In genomic region chr7:41438919-41439882, GRCh38 we compare ENCODE assay signal across 28 cellular contexts.
A peak's percentile ranks its signal among the peaks of the same experiment; 100 is the strongest.
DNase-seq lines count a peak whose midpoint lies in the region; ATAC-seq and TF ChIP-seq lines count a peak whose summit lies in the region.
"Had no signal": no experiment of that assay in that cellular context is flagged by ENCODE, and none has a peak within 500 bp of the region (broad histone marks: within the 10 kb centered on the region; RNA-seq: fewer than 3 reads in every experiment).

No MANE protein-coding gene starts in this region.

- H3K9me3 ChIP-seq in PC-9 (ENCODE audit: insufficient read depth, low read depth) (peaks cover 4% of the 10 kb centered on the region; the same call in 1 of the 2 replicates), endodermal cell (ENCODE audit: control insufficient read depth, low read length) (no peaks in the 10 kb centered on the region)
- H3K9me3 ChIP-seq: heart left ventricle, ovary had no signal

- no peak for ATAC-seq in GM23338
- no peak for ATAC-seq in GM21619 (IDR thresholded peaks at IDR 0.05; ENCODE audit: unreplicated experiment)
- ATAC-seq in GM19463 (IDR thresholded peaks at IDR 0.05; ENCODE audit: unreplicated experiment) = no peak
- ATAC-seq: activated T-cell treated with anti-CD3 and anti-CD28 coated beads, Interleukin-2, amount 50 U/mL, for 72 hours; foreskin keratinocyte; heart left ventricle; naive thymus-derived CD8-positive, alpha-beta T cell; stimulated activated memory B cell treated with anti-CD40 and anti-IgM and Interleukin-4, amounts not matched to agents 10 μg/mL and 1 μg/mL and 100 μg/mL, for 72 hours had no signal

- POLR2A ChIA-PET in PC-9 (lab: Charles Lee; ENCODE audit: unreplicated experiment) = no interaction called here

- H3K4me1 ChIP-seq in GM23338 (ENCODE audit: insufficient read depth) = no peaks in the 10 kb centered on the region
- H3K4me1 ChIP-seq in PC-9 (replicated peaks; ENCODE audit: insufficient read depth) = 0 out of 2 replicates have a peak, but pooled peaks cover 4% of the 10 kb centered on the region
- peaks cover 12% of the 10 kb centered on the region for H3K4me1 ChIP-seq in endodermal cell (ENCODE audit: control insufficient read depth, insufficient read depth, low read length)
- H3K4me1 ChIP-seq: BLaER1 treated with 17β-estradiol and CSF1 and Interleukin-3, amounts not matched to agents 10 nM and 100 nM had no signal

- H3K9me2 ChIP-seq in GM23338 (ENCODE audit: insufficient read depth) (peaks cover 12% of the 10 kb centered on the region), PC-9 (ENCODE audit: insufficient read depth) (no peaks in the 10 kb centered on the region)

- H3K4me3 Mint-ChIP-seq in GM23338 = no peak overlapping the region
- no peak overlapping the region for H3K4me3 Mint-ChIP-seq in endodermal cell
- H3K4me3 Mint-ChIP-seq in osteocyte (ENCODE audit: unreplicated experiment) = no peak overlapping the region
- H3K4me3 Mint-ChIP-seq: activated T-cell treated with anti-CD3 and anti-CD28 coated beads, Interleukin-2, amount 50 U/mL, for 72 hours; naive thymus-derived CD8-positive, alpha-beta T cell; stimulated activated memory B cell treated with anti-CD40 and anti-IgM and Interleukin-4, amounts not matched to agents 10 μg/mL and 1 μg/mL and 100 μg/mL, for 72 hours; type B pancreatic cell had no signal

- H3K27me3 ChIP-seq in GM23338 (ENCODE audit: insufficient read depth) (no peaks in the 10 kb centered on the region), PC-9 (ENCODE audit: insufficient read depth, low read depth) (no peaks in the 10 kb centered on the region), endodermal cell (ENCODE audit: control insufficient read depth, insufficient read depth, low read length, poor library complexity, severe bottlenecking) (no peaks in the 10 kb centered on the region)
- H3K27me3 ChIP-seq: BLaER1 treated with 17β-estradiol and CSF1 and Interleukin-3, amounts not matched to agents 10 nM and 100 nM; foreskin keratinocyte; heart left ventricle; ovary had no signal

- H2AFZ ChIP-seq in GM23338 (peak overlapping the region; percentile 88; the same call in 1 of the 2 replicates), PC-9 (0 out of 2 replicates have a peak overlapping the region, but pooled peaks have one; percentile 23)

- H3K27ac Mint-ChIP-seq in GM23338 (no peak overlapping the region), endodermal cell (no peak overlapping the region), osteocyte (ENCODE audit: unreplicated experiment) (peak overlapping the region; percentile 15)
- H3K27ac Mint-ChIP-seq: activated T-cell treated with anti-CD3 and anti-CD28 coated beads, Interleukin-2, amount 50 U/mL, for 72 hours; stimulated activated memory B cell treated with anti-CD40 and anti-IgM and Interleukin-4, amounts not matched to agents 10 μg/mL and 1 μg/mL and 100 μg/mL, for 72 hours; type B pancreatic cell had no signal

- no peak overlapping the region for H3K4me3 ChIP-seq in GM23338
- no peak overlapping the region for H3K4me3 ChIP-seq in PC-9
- no peak overlapping the region for H3K4me3 ChIP-seq in endodermal cell (ENCODE audit: low read length)
- H3K4me3 ChIP-seq: BLaER1 treated with 17β-estradiol and CSF1 and Interleukin-3, amounts not matched to agents 10 nM and 100 nM; coronary artery; heart left ventricle; ovary had no signal

- H3K36me3 Mint-ChIP-seq in GM23338 (ENCODE audit: low read depth) (peaks cover 9% of the 10 kb centered on the region; the same call in 1 of the 3 replicates), endodermal cell (ENCODE audit: low read depth) (no peaks in the 10 kb centered on the region), osteocyte (ENCODE audit: unreplicated experiment) (no peaks in the 10 kb centered on the region)
- H3K36me3 Mint-ChIP-seq: stimulated activated memory B cell treated with anti-CD40 and anti-IgM and Interleukin-4, amounts not matched to agents 10 μg/mL and 1 μg/mL and 100 μg/mL, for 72 hours; type B pancreatic cell had no signal

- TF ChIP-seq CTCF in GM23338 (conservative IDR thresholded peaks at IDR 0.05; ENCODE audit: low read depth in 2 of 2) (peak; percentile 39 to 65), PC-9 (conservative IDR thresholded peaks at IDR 0.05) (no peak), endodermal cell (conservative IDR thresholded peaks at IDR 0.05) (no peak), osteocyte (IDR thresholded peaks at IDR 0.05) (no peak)

- no peak overlapping the region for H3K4me2 ChIP-seq in GM23338
- H3K4me2 ChIP-seq in PC-9 = no peak overlapping the region
- H3K4me2 ChIP-seq: BLaER1 treated with 17β-estradiol and CSF1 and Interleukin-3, amounts not matched to agents 10 nM and 100 nM had no signal

- CTCF ChIA-PET in PC-9 (lab: Charles Lee) = no interaction called here

- H3K4me1 Mint-ChIP-seq in GM23338 (peaks cover 2% of the 10 kb centered on the region; the same call in 1 of the 3 replicates), endodermal cell (peaks cover 19% of the 10 kb centered on the region), osteocyte (ENCODE audit: unreplicated experiment) (peaks cover 3% of the 10 kb centered on the region)
- H3K4me1 Mint-ChIP-seq: naive thymus-derived CD8-positive, alpha-beta T cell; stimulated activated memory B cell treated with anti-CD40 and anti-IgM and Interleukin-4, amounts not matched to agents 10 μg/mL and 1 μg/mL and 100 μg/mL, for 72 hours had no signal

- intact Hi-C loops in PC-9 (cut with micrococcal nuclease; ENCODE audit: unreplicated experiment) = loop anchor here (5.0 to 10.0 kb wide), 2 partner anchors 143 to 394 kb away; no protein-coding TSS in a partner anchor

- H3K27me3 Mint-ChIP-seq in GM23338 (ENCODE audit: insufficient read depth, low read depth, poor library complexity) = peaks cover 4% of the 10 kb centered on the region
- no peaks in the 10 kb centered on the region for H3K27me3 Mint-ChIP-seq in endodermal cell (ENCODE audit: insufficient read depth)
- H3K27me3 Mint-ChIP-seq in osteocyte (ENCODE audit: unreplicated experiment) = no peaks in the 10 kb centered on the region
- H3K27me3 Mint-ChIP-seq: stimulated activated memory B cell treated with anti-CD40 and anti-IgM and Interleukin-4, amounts not matched to agents 10 μg/mL and 1 μg/mL and 100 μg/mL, for 72 hours; type B pancreatic cell had no signal

- H3K79me2 ChIP-seq in GM23338 (replicated peaks; ENCODE audit: insufficient read depth) (no peaks in the 10 kb centered on the region), PC-9 (ENCODE audit: low read depth) (no peaks in the 10 kb centered on the region)

- DNase-seq in GM23338 (ENCODE audit: low spot score) = no peak
- DNase-seq in PC-9 = no peak
- peak; percentile 57 for DNase-seq in endodermal cell
- no peak for DNase-seq in osteocyte (ENCODE audit: extremely low spot score, unreplicated experiment)
- DNase-seq in NK-92 treated with Interleukin-12 subunit alpha and Interleukin-12 subunit beta, amount 100 ng/mL, for 24 hours (lab: John Stamatoyannopoulos, UW) = no peak
- DNase-seq in SW480 (ENCODE audit: low spot score) = no peak
- DNase-seq: activated CD4-positive, alpha-beta T cell treated with anti-CD3 and anti-CD28 coated beads, Interleukin-2, amount 50 U/mL, for 48 hours; activated CD4-positive, CD25-positive, alpha-beta regulatory T cell treated with anti-CD3 and anti-CD28 coated beads, Interleukin-2, amount 50 U/mL, for 72 hours; activated T-cell treated with anti-CD3 and anti-CD28 coated beads, Interleukin-2, amount 50 U/mL, for 72 hours; effector memory CD4-positive, alpha-beta T cell; erythroblast; foreskin keratinocyte; heart left ventricle; kidney; naive thymus-derived CD8-positive, alpha-beta T cell; NCI-H146; NCI-H2107; NCI-H446 treated with DMSO at 0.1 percent for 48 hours; OCI-M1; ovary; substantia nigra had no signal

- peaks cover 9% of the 10 kb centered on the region; the same call in 2 of the 3 replicates for H3K9me3 Mint-ChIP-seq in GM23338
- peaks cover 10% of the 10 kb centered on the region for H3K9me3 Mint-ChIP-seq in endodermal cell
- H3K9me3 Mint-ChIP-seq in osteocyte (ENCODE audit: unreplicated experiment) = peaks cover 3% of the 10 kb centered on the region

- H3F3A ChIP-seq in GM23338 (replicated peaks; ENCODE audit: low read depth) = no peaks in the 10 kb centered on the region
- no peaks in the 10 kb centered on the region for H3F3A ChIP-seq in PC-9 (ENCODE audit: insufficient read depth, low read depth)

- H4K20me1 ChIP-seq in GM23338 (replicated peaks; ENCODE audit: insufficient read depth) (no peaks in the 10 kb centered on the region), PC-9 (ENCODE audit: insufficient read depth) (no peaks in the 10 kb centered on the region)
- H4K20me1 ChIP-seq: BLaER1 treated with 17β-estradiol and CSF1 and Interleukin-3, amounts not matched to agents 10 nM and 100 nM had no signal

- BruUV-seq in PC-9 (replicated peaks; lab: Mats Ljungman, UMichigan) = no TSS peak

- H3K27ac ChIP-seq in GM23338 (ENCODE audit: low read depth) (no peak overlapping the region), PC-9 (no peak overlapping the region), endodermal cell (ENCODE audit: low read depth, low read length) (no peak overlapping the region)
- H3K27ac ChIP-seq: BLaER1 treated with 17β-estradiol and CSF1 and Interleukin-3, amounts not matched to agents 10 nM and 100 nM; coronary artery; foreskin keratinocyte; heart left ventricle; HL-60; ovary had no signal

- H3K9ac ChIP-seq in endodermal cell (ENCODE audit: extremely low read depth, low read length, poor library complexity, severe bottlenecking) = no peak overlapping the region
- H3K9ac ChIP-seq: BLaER1 treated with 17β-estradiol and CSF1 and Interleukin-3, amounts not matched to agents 10 nM and 100 nM had no signal

- WGBS in endodermal cell (ENCODE audit: insufficient coverage in 1 of 2, insufficient read length in 1 of 2), 2 experiments = 79 to 81% methylated on average over 11 to 12 of the region's 13 CpGs

- H3K36me3 ChIP-seq in GM23338 (ENCODE audit: insufficient read depth) (no peaks in the 10 kb centered on the region), PC-9 (ENCODE audit: low read depth) (no peaks in the 10 kb centered on the region), endodermal cell (ENCODE audit: control insufficient read depth, insufficient read depth, low read length) (no peaks in the 10 kb centered on the region)
- H3K36me3 ChIP-seq: BLaER1 treated with 17β-estradiol and CSF1 and Interleukin-3, amounts not matched to agents 10 nM and 100 nM; heart left ventricle; ovary had no signal

TF ChIP-seq in GM23338, 12 proteins besides CTCF, POLR2A, EP300 and RAD21:
- no peak for TF ChIP-seq STAT1 (IDR thresholded peaks at IDR 0.05; ENCODE audit: unreplicated experiment)

Comparison
In these comparisons a context has a peak if more than half of its experiments do, and no peak if none do; other contexts are left out.
1. CTCF ChIP-seq: peak in GM23338 (2 of 2); none in PC-9 (single experiment), endodermal cell (single experiment) and osteocyte (single experiment).